19 cellular contexts compared by ENCODE assay signal in the genomic region with DNA sequence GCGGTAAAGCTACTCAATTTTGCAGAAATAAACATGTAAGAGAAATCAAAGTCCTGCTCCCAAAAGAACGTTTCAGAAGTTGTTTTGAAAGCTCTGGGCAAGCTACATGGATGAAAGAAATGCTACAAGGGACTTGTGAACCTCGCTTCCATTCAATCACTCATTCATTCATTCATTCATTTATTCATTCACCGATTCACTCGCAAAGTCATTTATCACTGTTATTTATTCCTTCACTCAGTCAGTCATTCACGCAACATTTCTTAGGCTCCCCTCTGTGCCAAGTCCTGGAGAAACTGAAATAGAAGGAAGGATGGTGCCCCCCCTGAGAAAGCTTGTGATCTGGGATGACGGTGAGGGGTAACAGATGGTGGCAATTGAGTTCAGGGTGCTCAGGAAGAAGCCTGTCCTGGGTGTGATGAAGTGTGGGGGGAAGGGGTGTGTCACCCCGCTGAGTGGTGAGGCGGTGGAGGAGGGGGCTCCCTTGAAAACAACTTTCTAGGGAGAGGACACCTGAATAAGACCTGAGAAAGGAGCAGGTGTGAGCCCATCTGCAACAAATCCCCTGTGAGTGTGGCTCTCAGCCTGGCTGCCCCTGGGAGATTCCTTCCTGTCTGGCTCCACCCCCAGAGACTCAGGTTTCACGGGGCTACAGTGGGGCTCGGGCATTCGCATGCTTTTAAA. TPM values are rescaled to one million over a fixed set of nuclear protein-coding genes. Genes with fewer than 3 reads are reported as not detected.
A peak's percentile ranks its signal among the peaks of the same experiment; 100 is the strongest.
DNase-seq lines count a peak whose midpoint lies in the region; ATAC-seq and TF ChIP-seq lines count a peak whose summit lies in the region.
"Had no signal": no experiment of that assay in that cellular context is flagged by ENCODE, and none has a peak within 500 bp of the region (broad histone marks: within the 10 kb centered on the region; RNA-seq: fewer than 3 reads in every experiment).

No MANE protein-coding gene starts in this region.

- DNase-seq in DMS53 (lab: John Stamatoyannopoulos, UW) (peak; percentile 43), DMS53 treated with DMSO at 0.1 percent for 48 hours (lab: John Stamatoyannopoulos, UW; ENCODE audit: unreplicated experiment) (no peak), SJCRH30 (peak; percentile 23 to 46), mesendoderm (peak; percentile 67)
- no peak for DNase-seq in stimulated activated CD4-positive, alpha-beta T cell treated with anti-CD3 and anti-CD28 coated beads, Interleukin-4, amount 100 ng/mL, for 4 hours
- DNase-seq: activated CD4-positive, alpha-beta memory T cell treated with anti-CD3 and anti-CD28 coated beads, Interleukin-2, amount 10 ng/mL, durations not matched to agents 7 days and 5 days; activated gamma-delta T cell; brain microvascular endothelial cell; NCI-H1048; occipital lobe; stimulated activated CD4-positive, alpha-beta T cell treated with anti-CD3 and anti-CD28 coated beads, Interleukin-12 subunit alpha, Interleukin-12 subunit beta, amount 100 ng/mL, for 4 hours had no signal

- 100% methylated on average over 2 of the region's 12 CpGs for WGBS in mesendoderm (ENCODE audit: extremely low coverage, insufficient coverage, low lambda C conversion rate)

- H4K5ac ChIP-seq in mesendoderm (ENCODE audit: low read length): no peak overlapping the region

- no peak overlapping the region for H3K18ac ChIP-seq in mesendoderm (ENCODE audit: low read length)

- H2BK5ac ChIP-seq in mesendoderm (ENCODE audit: low read length): no peak overlapping the region

- H3K27ac ChIP-seq in KMS-11 (no peak overlapping the region), SJCRH30 (no peak overlapping the region), mesendoderm (ENCODE audit: low read depth, low read length) (no peak overlapping the region)
- H3K27ac ChIP-seq: 22Rv1, brain microvascular endothelial cell, gastroesophageal sphincter had no signal

- no peak overlapping the region for H2BK120ac ChIP-seq in mesendoderm (ENCODE audit: low read depth, low read length)

- peak overlapping the region; percentile 37 for H3K4me2 ChIP-seq in KMS-11
- no peak overlapping the region for H3K4me2 ChIP-seq in mesendoderm (ENCODE audit: low read length)

- H3K79me1 ChIP-seq in mesendoderm (ENCODE audit: low read length): no peaks in the 10 kb centered on the region

- no peaks in the 10 kb centered on the region for H3K79me2 ChIP-seq in KMS-11 (ENCODE audit: insufficient read depth, low read depth)
- H3K79me2 ChIP-seq in mesendoderm (ENCODE audit: control insufficient read depth, insufficient read depth, low read length): no peaks in the 10 kb centered on the region

- H3K4me1 ChIP-seq in KMS-11 (ENCODE audit: low read depth, poor library complexity, severe bottlenecking) (peaks cover 15% of the 10 kb centered on the region), SJCRH30 (peaks cover 5% of the 10 kb centered on the region), mesendoderm (ENCODE audit: control insufficient read depth, low read depth, low read length) (no peaks in the 10 kb centered on the region)
- H3K4me1 ChIP-seq: gastroesophageal sphincter had no signal

- no peak overlapping the region for H3K4me3 ChIP-seq in KMS-11 (IDR thresholded peaks at IDR 0.05; ENCODE audit: insufficient read depth, low read depth, low read length)
- no peak overlapping the region for H3K4me3 ChIP-seq in SJCRH30
- H3K4me3 ChIP-seq in mesendoderm (ENCODE audit: low read length): no peak overlapping the region
- H3K4me3 ChIP-seq: gastroesophageal sphincter, lung had no signal

- peak overlapping the region; percentile 62 for H2AFZ ChIP-seq in KMS-11 (ENCODE audit: low read depth)

- ATAC-seq in HG02588 (IDR thresholded peaks at IDR 0.05; ENCODE audit: unreplicated experiment) (no peak), GM21447 (IDR thresholded peaks at IDR 0.05; ENCODE audit: unreplicated experiment) (no peak)
- ATAC-seq: gastroesophageal sphincter had no signal

- no peak overlapping the region for H3K9ac ChIP-seq in KMS-11
- H3K9ac ChIP-seq in mesendoderm (ENCODE audit: low read length): no peak overlapping the region

- H3K27me3 ChIP-seq in KMS-11 (ENCODE audit: insufficient read depth, low read depth) (no peaks in the 10 kb centered on the region), SJCRH30 (no peaks in the 10 kb centered on the region; the same call in none of the 2 replicates), mesendoderm (ENCODE audit: insufficient read depth, low read length, poor library complexity) (no peaks in the 10 kb centered on the region)
- H3K27me3 ChIP-seq: brain microvascular endothelial cell had no signal

- H4K20me1 ChIP-seq in KMS-11 (ENCODE audit: insufficient read depth): no peaks in the 10 kb centered on the region

- no peak overlapping the region for H4K8ac ChIP-seq in mesendoderm (ENCODE audit: low read depth, low read length)

- no peak overlapping the region for H3K4ac ChIP-seq in mesendoderm (ENCODE audit: low read depth, low read length)

- H3K56ac ChIP-seq in mesendoderm (ENCODE audit: low read length): no peak overlapping the region

- H3K9me3 ChIP-seq in SJCRH30 (replicated peaks): no peaks in the 10 kb centered on the region
- H3K9me3 ChIP-seq: gastroesophageal sphincter had no signal

- H3K23ac ChIP-seq in mesendoderm (ENCODE audit: low read length): no peak overlapping the region

- no peaks in the 10 kb centered on the region for H3K36me3 ChIP-seq in KMS-11 (ENCODE audit: insufficient read depth)
- H3K36me3 ChIP-seq in SJCRH30: no peaks in the 10 kb centered on the region
- no peaks in the 10 kb centered on the region for H3K36me3 ChIP-seq in mesendoderm (ENCODE audit: control insufficient read depth, insufficient read depth, low read length)
- H3K36me3 ChIP-seq: brain microvascular endothelial cell, gastroesophageal sphincter had no signal

- H2BK15ac ChIP-seq in mesendoderm (replicated peaks; ENCODE audit: low read depth): no peak overlapping the region

- no peak for TF ChIP-seq CTCF in KMS-11 (conservative IDR thresholded peaks at IDR 0.05; ENCODE audit: low read depth, low read length)

- H2AK5ac ChIP-seq in mesendoderm (ENCODE audit: low read length): no peak overlapping the region

RNA-seq across cellular contexts. Expression of gene PRSS54, which starts 36.3 kb away (rescaled TPM):
- not detected in 2 replicates for total RNA-seq in SJCRH30 (2014; rRNA removed; shearing (Covaris generic))
- polyA plus RNA-seq in mesendoderm (2013, experiment 1 of 2): not detected
- polyA plus RNA-seq in mesendoderm (2013, experiment 2 of 2): not detected
- total RNA-seq: activated CD4-positive, alpha-beta memory T cell treated with anti-CD3 and anti-CD28 coated beads, Interleukin-2, amount 10 ng/mL, durations not matched to agents 7 days and 5 days; gastroesophageal sphincter; lung; occipital lobe; T-helper 2 cell treated with Interferon-gamma antibody and Interleukin-4, amounts not matched to agents 100 ng/mL and 5 ng/mL, for 36 hours had no signal
- polyA plus RNA-seq: thymus had no signal

Comparison
In these comparisons a context has a peak if more than half of its experiments do, and no peak if none do; other contexts are left out.
1. DNase-seq: peak in DMS53 (single experiment), SJCRH30 (2 of 2) and mesendoderm (single experiment); none in DMS53 treated with DMSO at 0.1 percent for 48 hours (single experiment) and stimulated activated CD4-positive, alpha-beta T cell treated with anti-CD3 and anti-CD28 coated beads, Interleukin-4, amount 100 ng/mL, for 4 hours (0 of 2).